Comparison of ENCODE assay signal across 8 cellular contexts in genomic region chr4:183098723-183099536, GRCh38. TPM values are rescaled to one million over a fixed set of nuclear protein-coding genes. Genes with fewer than 3 reads are reported as not detected.
DNase-seq lines count a peak whose midpoint lies in the region; ATAC-seq and TF ChIP-seq lines count a peak whose summit lies in the region.

TSS of gene WWC2 (plus strand) at chr4:183099257. CDS start at chr4:183099492, 235 bp downstream.

- DNase-seq in COR-L47 (lab: John Stamatoyannopoulos, UW), result peak; percentile 62
- DNase-seq in M059J (ENCODE audit: low read depth), result peak; percentile 84
- peak; percentile 61 for DNase-seq in T-helper 22 cell (ENCODE audit: low read depth)
- peak; percentile 22 to 94 for DNase-seq in ascending aorta (ENCODE audit: low spot score in 2 of 2)
- DNase-seq in left cardiac atrium, result peak; percentile 94
- peak; percentile 84 for DNase-seq in transverse colon

- no peak for TF ChIP-seq EP300 in transverse colon (IDR thresholded peaks at IDR 0.05; ENCODE audit: low read depth)

- H3K36me3 ChIP-seq in ascending aorta (no peaks in the 10 kb centered on the region), parathyroid adenoma (ENCODE audit: control insufficient read depth, insufficient read depth, low read length) (no peaks in the 10 kb centered on the region), transverse colon (no peaks in the 10 kb centered on the region)

- H3K27ac ChIP-seq in ascending aorta (peak within 1 kb of the TSS; percentile 94 to 98), parathyroid adenoma (peak within 1 kb of the TSS; percentile 77), transverse colon (peak within 1 kb of the TSS; percentile 89 to 92 (median 90))

- H3K4me3 ChIP-seq in ascending aorta (peak within 1 kb of the TSS; percentile 79 to 98), parathyroid adenoma (ENCODE audit: low read depth, low read length) (peak within 1 kb of the TSS; percentile 70), transverse colon (peak within 1 kb of the TSS; percentile 39 to 85 (median 80))

- H2AFZ ChIP-seq in parathyroid adenoma, result peak within 1 kb of the TSS; percentile 91

- H3K27me3 ChIP-seq in ascending aorta (no peaks in the 10 kb centered on the region), parathyroid adenoma (ENCODE audit: control insufficient read depth, insufficient read depth, low read length) (no peaks in the 10 kb centered on the region), transverse colon (peaks cover 66% of the 10 kb centered on the region)

- H3K9ac ChIP-seq in parathyroid adenoma, result no peak within 1 kb of the TSS

- intact Hi-C loops in ascending aorta (cut with DNase I) (loop anchor here (1.0 to 10.0 kb wide), 7 partner anchors 19 to 1373 kb away; partner anchors contain the start of genes CDKN2AIP, DCTD, ING2 and IRF2), left cardiac atrium (cut with DNase I) (loop anchor here in 1 of 2 donors (5.0 kb wide), 1 partner anchor 143 kb away; no protein-coding TSS in a partner anchor), transverse colon (cut with DNase I; ENCODE audit: low total_unique reads) (loop anchor here (1.0 kb wide), 1 partner anchor 157 kb away; no protein-coding TSS in a partner anchor)

- H3K9me3 ChIP-seq in ascending aorta, result no peaks in the 10 kb centered on the region
- H3K9me3 ChIP-seq in parathyroid adenoma (ENCODE audit: control insufficient read depth, low read length), result no peaks in the 10 kb centered on the region
- no peaks in the 10 kb centered on the region for H3K9me3 ChIP-seq in transverse colon

- ATAC-seq in GM21737 (IDR thresholded peaks at IDR 0.05; ENCODE audit: unreplicated experiment) (peak; percentile 81), left cardiac atrium (peak; percentile 92 to 94)

- TF ChIP-seq POLR2A in transverse colon (IDR thresholded peaks at IDR 0.05), result peak; percentile 19

- in situ Hi-C loops in transverse colon (cut with MboI; ENCODE audit: low pct_ligation_motif_present in 1 of 4, low pct_unique_long_range_greater_than_20kb in 1 of 4, low sequenced_read_pairs in 3 of 4), result no loop called here

- H3K4me1 ChIP-seq in ascending aorta, result peaks cover 0 to 10% of the 10 kb centered on the region in 2 donors
- no peaks in the 10 kb centered on the region for H3K4me1 ChIP-seq in parathyroid adenoma
- H3K4me1 ChIP-seq in transverse colon, result peaks cover 0 to 37% (median 26%) of the 10 kb centered on the region in 4 donors

- H3K79me2 ChIP-seq in parathyroid adenoma, result no peaks in the 10 kb centered on the region

- WGBS in transverse colon (ENCODE audit: low coverage in 1 of 2), 2 donors, result 0% methylated on average over 73 of the region's 102 CpGs; no CpG with 5 or more reads in 1 of the 2 donors

- TF ChIP-seq CTCF in ascending aorta (IDR thresholded peaks at IDR 0.05), result peak in 1 of 3 experiments; percentile 26
- TF ChIP-seq CTCF in parathyroid adenoma (IDR thresholded peaks at IDR 0.05), result no peak
- TF ChIP-seq CTCF in transverse colon (IDR thresholded peaks at IDR 0.05), result peak in 1 of 5 experiments; percentile 8

- peak within 1 kb of the TSS; percentile 90 for H3K4me2 ChIP-seq in parathyroid adenoma (ENCODE audit: low read length)

RNA-seq across cellular contexts. Expression of gene WWC2, which starts in this region (rescaled TPM):
- 9.0 and 16.7 TPM in 2 replicates for total RNA-seq in M059J (2014; rRNA removed; shearing (Covaris generic))
- 3.8 TPM for total RNA-seq in ascending aorta
- total RNA-seq in left cardiac atrium, result 10 to 100 TPM; 31.5 to 32.3 TPM
- 10 to 100 TPM in 1 of 4 donors, 1 to 10 TPM in 3; 6.6 to 79.7 (median 9.4) TPM for total RNA-seq in transverse colon

Comparison
In these comparisons a context has a peak if more than half of its experiments do, and no peak if none do; other contexts are left out.
1. Peak in every context shown above with its lines: DNase-seq, ATAC-seq, H3K4me3 ChIP-seq and H3K27ac ChIP-seq.